In genomic region chr4:128298852-128299251, GRCh38 we compare ENCODE assay signal across 16 cellular contexts. TPM values are rescaled to one million over a fixed set of nuclear protein-coding genes. Genes with fewer than 3 reads are reported as not detected.
DNase-seq lines count a peak whose midpoint lies in the region; ATAC-seq and TF ChIP-seq lines count a peak whose summit lies in the region.
"Had no signal": no experiment of that assay in that cellular context is flagged by ENCODE, and none has a peak within 500 bp of the region (broad histone marks: within the 10 kb centered on the region; RNA-seq: fewer than 3 reads in every experiment).

No MANE protein-coding gene starts in this region.

- no peaks in the 10 kb centered on the region for H3K79me2 ChIP-seq in OCI-LY7 (ENCODE audit: insufficient read depth, low read depth, low read length)

- ATAC-seq in GM18858 (IDR thresholded peaks at IDR 0.05; ENCODE audit: unreplicated experiment) (peak; percentile 54), HG02885 (IDR thresholded peaks at IDR 0.05; ENCODE audit: poor library complexity, unreplicated experiment) (peak; percentile 67)
- peak; percentile 49 to 79 for ATAC-seq in naive thymus-derived CD8-positive, alpha-beta T cell
- ATAC-seq: GM23338 had no signal

- no peaks in the 10 kb centered on the region for H3K9me3 ChIP-seq in OCI-LY7 (ENCODE audit: low read length)
- H3K9me3 ChIP-seq: neutrophil, spleen, thoracic aorta had no signal

- POLR2A ChIA-PET in OCI-LY7 (lab: Charles Lee) = no interaction called here
- POLR2A ChIA-PET in naive thymus-derived CD8-positive, alpha-beta T cell (lab: Charles Lee) = no interaction called here

- peaks cover 15 to 66% (median 62%) of the 10 kb centered on the region in 3 donors for H3K36me3 Mint-ChIP-seq in naive thymus-derived CD8-positive, alpha-beta T cell

- peak overlapping the region in 3 of 10 donors; percentile 18 to 66 (median 29) for H3K27ac Mint-ChIP-seq in naive thymus-derived CD8-positive, alpha-beta T cell
- H3K27ac Mint-ChIP-seq: GM23338 had no signal

- H3K4me1 Mint-ChIP-seq in naive thymus-derived CD8-positive, alpha-beta T cell = peaks cover 0 to 3% (median 0%) of the 10 kb centered on the region in 4 donors

- no peaks in the 10 kb centered on the region for H3K9me3 Mint-ChIP-seq in naive thymus-derived CD8-positive, alpha-beta T cell
- H3K9me3 Mint-ChIP-seq: GM23338 had no signal

- CTCF ChIA-PET in OCI-LY7 (lab: Charles Lee; ENCODE audit: unreplicated experiment) = no interaction called here

- no peak for DNase-seq in OCI-LY7 (ENCODE audit: low spot score)
- DNase-seq in naive thymus-derived CD8-positive, alpha-beta T cell = peak in 1 of 10 donors; percentile 15
- no peak for DNase-seq in mesenteric fat pad (ENCODE audit: low spot score)
- DNase-seq in activated CD4-positive, CD25-positive, alpha-beta regulatory T cell (lab: John Stamatoyannopoulos, UW) = no peak
- DNase-seq in germinal center (ENCODE audit: low spot score) = no peak
- DNase-seq: cerebellar nuclear complex, KG1, NCI-H2081, spleen had no signal

- no TSS peak for BruUV-seq in OCI-LY7 (replicated peaks; lab: Mats Ljungman, UMichigan)

- no peak overlapping the region for H3K27ac ChIP-seq in OCI-LY7 (ENCODE audit: low read depth, low read length, poor library complexity, severe bottlenecking)
- H3K27ac ChIP-seq: neutrophil, SK-N-MC, spleen, thoracic aorta, VCaP had no signal

- no peak overlapping the region for H2AFZ ChIP-seq in OCI-LY7 (ENCODE audit: low read length)
- H2AFZ ChIP-seq: GM23338 had no signal

- H3K4me3 Mint-ChIP-seq in naive thymus-derived CD8-positive, alpha-beta T cell = no peak overlapping the region
- H3K4me3 Mint-ChIP-seq: GM23338 had no signal

- H3K4me1 ChIP-seq in OCI-LY7 (ENCODE audit: insufficient read depth, low read length, poor library complexity, severe bottlenecking) = no peaks in the 10 kb centered on the region

- no peaks in the 10 kb centered on the region for H4K20me1 ChIP-seq in OCI-LY7 (ENCODE audit: insufficient read depth, low read length)

- no peak overlapping the region for H3K4me2 ChIP-seq in OCI-LY7 (ENCODE audit: low read length)
- H3K4me2 ChIP-seq: GM23338 had no signal

- no peaks in the 10 kb centered on the region for H3K9me2 ChIP-seq in OCI-LY7 (ENCODE audit: insufficient read depth, low read length)

- peak; percentile 33 for TF ChIP-seq CTCF in OCI-LY7 (conservative IDR thresholded peaks at IDR 0.05; ENCODE audit: low read length)

- intact Hi-C loops in OCI-LY7 (cut with micrococcal nuclease; ENCODE audit: unreplicated experiment) = no loop called here

- H3K27me3 Mint-ChIP-seq in naive thymus-derived CD8-positive, alpha-beta T cell = no peaks in the 10 kb centered on the region

- H3K4me3 ChIP-seq in OCI-LY7 (ENCODE audit: low read depth, low read length, poor library complexity, severe bottlenecking) = no peak overlapping the region
- H3K4me3 ChIP-seq: GM23338, SK-N-MC, spleen, thoracic aorta had no signal

- H3K36me3 ChIP-seq in OCI-LY7 (ENCODE audit: insufficient read depth, low read length) = 0 out of 2 replicates have a peak, but pooled peaks cover 5% of the 10 kb centered on the region
- H3K36me3 ChIP-seq: neutrophil, thoracic aorta had no signal

RNA-seq across cellular contexts. Expression of gene PGRMC2, which starts 11.2 kb away (rescaled TPM):
- total RNA-seq in OCI-LY7 (2014; rRNA removed; shearing (Covaris generic)) = 10.2 and 10.5 TPM in 2 replicates
- total RNA-seq in OCI-LY7 (2022) = 43.7 and 45.3 TPM in 2 replicates
- total RNA-seq in naive thymus-derived CD8-positive, alpha-beta T cell = 10 to 100 TPM; 41.2 to 47.5 TPM
- polyA plus RNA-seq in naive thymus-derived CD8-positive, alpha-beta T cell = 10 to 100 TPM; 17.3 to 20.1 (median 19.0) TPM
- 175 TPM for total RNA-seq in mesenteric fat pad
